Comparison of ENCODE assay signal across 4 cellular contexts in the genomic region with DNA sequence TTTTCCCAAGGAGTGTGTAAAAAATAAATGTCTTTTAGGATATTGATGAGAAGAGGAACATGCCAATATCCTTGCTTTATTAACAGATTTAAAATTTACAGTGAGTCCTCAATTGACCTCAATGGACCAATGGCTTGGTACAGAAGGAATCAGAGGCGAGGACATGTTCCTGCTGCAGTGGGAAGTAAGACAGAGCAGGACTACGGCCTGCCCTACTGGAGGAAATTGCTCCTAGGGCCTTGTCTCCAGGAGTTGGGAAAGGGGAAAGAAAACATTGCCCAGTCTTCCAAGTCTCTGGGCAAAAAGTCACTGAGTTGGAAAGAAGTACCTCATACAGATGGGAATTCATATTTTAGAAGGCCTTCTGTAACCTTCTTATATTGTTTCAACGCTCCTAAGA. TPM values are rescaled to one million over a fixed set of nuclear protein-coding genes. Genes with fewer than 3 reads are reported as not detected.
"Had no signal": no experiment of that assay in that cellular context is flagged by ENCODE, and none has a peak within 500 bp of the region (broad histone marks: within the 10 kb centered on the region; RNA-seq: fewer than 3 reads in every experiment).

No MANE protein-coding gene starts in this region.

- DNase-seq: GDM1, GF-D8 had no signal

- H3K4me3 ChIP-seq: GM12878 had no signal

- ATAC-seq: GM12878 had no signal

RNA-seq across cellular contexts. Expression of gene UGT3A2, which starts 33.1 kb away (rescaled TPM):
- total RNA-seq: G401 had no signal
